Comparison of ENCODE assay signal across 11 cellular contexts in the genomic region with DNA sequence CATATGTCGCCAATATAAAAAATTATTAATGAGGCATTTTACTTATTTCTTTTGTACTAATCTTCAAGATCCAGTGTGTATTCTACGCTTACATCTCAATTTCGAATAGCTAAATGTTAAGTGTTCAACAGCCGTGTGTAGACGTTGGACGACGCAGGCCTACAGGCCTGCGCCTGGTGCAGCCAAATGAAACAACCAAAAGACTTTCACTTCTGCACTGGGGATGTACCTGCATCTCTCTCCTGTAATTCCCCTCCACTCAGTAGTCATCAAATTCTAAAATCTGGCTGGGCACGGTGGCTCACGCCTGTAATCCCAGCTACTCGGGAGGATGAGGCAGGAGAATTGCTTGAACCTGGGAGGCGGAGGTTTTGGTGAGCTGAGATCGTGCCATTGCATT.
DNase-seq lines count a peak whose midpoint lies in the region; ATAC-seq and TF ChIP-seq lines count a peak whose summit lies in the region.
"Had no signal": no experiment of that assay in that cellular context is flagged by ENCODE, and none has a peak within 500 bp of the region (broad histone marks: within the 10 kb centered on the region; RNA-seq: fewer than 3 reads in every experiment).

No MANE protein-coding gene starts in this region.

- TF ChIP-seq POLR2A in GM18951 (IDR thresholded peaks at IDR 0.05; ENCODE audit: extremely low read depth, insufficient read depth, insufficient read length): peak; percentile 18

- H3K4me3 Mint-ChIP-seq in naive B cell: peak overlapping the region in 7 of 8 donors; percentile 30 to 82 (median 70)
- H3K4me3 Mint-ChIP-seq: activated CD8-positive, alpha-beta T cell treated with anti-CD3 and anti-CD28 coated beads, Interleukin-2, amount 10 ng/mL, durations not matched to agents 7 days and 5 days had no signal

- H3K36me3 Mint-ChIP-seq in naive B cell: no peaks in the 10 kb centered on the region

- peaks cover 22 to 48% (median 25%) of the 10 kb centered on the region in 3 donors for H3K4me1 Mint-ChIP-seq in naive B cell

- no peaks in the 10 kb centered on the region for H3K9me3 Mint-ChIP-seq in naive B cell

- ATAC-seq in GM21619 (IDR thresholded peaks at IDR 0.05; ENCODE audit: unreplicated experiment): peak; percentile 74
- ATAC-seq in HG03135 (IDR thresholded peaks at IDR 0.05; ENCODE audit: unreplicated experiment): peak; percentile 78
- peak; percentile 95 to 96 for ATAC-seq in naive B cell (ENCODE audit: low read depth in 2 of 2)
- ATAC-seq: activated CD8-positive, alpha-beta T cell treated with anti-CD3 and anti-CD28 coated beads, Interleukin-2, amount 10 ng/mL, durations not matched to agents 7 days and 5 days had no signal

- no peaks in the 10 kb centered on the region for H3K27me3 Mint-ChIP-seq in naive B cell

- in situ Hi-C loops in GM18951 (cut with MboI; ENCODE audit: low sequenced_read_pairs, unreplicated experiment): no loop called here

- H3K27ac Mint-ChIP-seq in naive B cell: peak overlapping the region; percentile 2 to 97 (median 94)
- H3K27ac Mint-ChIP-seq: activated CD8-positive, alpha-beta T cell treated with anti-CD3 and anti-CD28 coated beads, Interleukin-2, amount 10 ng/mL, durations not matched to agents 7 days and 5 days had no signal

- DNase-seq in naive B cell: peak; percentile 70
- no peak for DNase-seq in SIG-M5 (lab: John Stamatoyannopoulos, UW)
- DNase-seq in iPS-NIHi11 (ENCODE audit: low spot score): no peak
- no peak for DNase-seq in HUDEP-2 (lab: John Stamatoyannopoulos, UW; ENCODE audit: unreplicated experiment in 76 of 76)
- DNase-seq: activated CD8-positive, alpha-beta T cell treated with anti-CD3 and anti-CD28 coated beads, Interleukin-2, amount 10 ng/mL, durations not matched to agents 7 days and 5 days; DMS 273 treated with DMSO at 0.1 percent for 48 hours; HCEC 1CT; NCI-H526 treated with DMSO at 0.1 percent for 48 hours had no signal
